Comparison of ENCODE assay signal across 11 cellular contexts in genomic region chr13:46071590-46072249, GRCh38. TPM values are rescaled to one million over a fixed set of nuclear protein-coding genes. Genes with fewer than 3 reads are reported as not detected.
DNase-seq lines count a peak whose midpoint lies in the region; ATAC-seq lines count a peak whose summit lies in the region.
"Had no signal": no experiment of that assay in that cellular context is flagged by ENCODE, and none has a peak within 500 bp of the region (broad histone marks: within the 10 kb centered on the region; RNA-seq: fewer than 3 reads in every experiment).

No MANE protein-coding gene starts in this region.

- no peaks in the 10 kb centered on the region for H3K9me3 Mint-ChIP-seq in memory B cell

- H3K9me3 ChIP-seq in right cardiac atrium (ENCODE audit: control insufficient read depth, low read length), result no peaks in the 10 kb centered on the region
- H3K9me3 ChIP-seq: SK-N-SH had no signal

- ATAC-seq in GM19023 (IDR thresholded peaks at IDR 0.05; ENCODE audit: unreplicated experiment), result peak; percentile 86
- ATAC-seq in HG02571 (IDR thresholded peaks at IDR 0.05; ENCODE audit: unreplicated experiment), result peak; percentile 89
- ATAC-seq in memory B cell (ENCODE audit: low read depth), result peak; percentile 61
- no peak for ATAC-seq in right cardiac atrium

- H3K27me3 ChIP-seq in right cardiac atrium (ENCODE audit: control insufficient read depth, insufficient read depth), result no peaks in the 10 kb centered on the region

- no peaks in the 10 kb centered on the region for H3K4me1 ChIP-seq in right cardiac atrium (ENCODE audit: control insufficient read depth, insufficient read depth, low read length)

- intact Hi-C loops in right cardiac atrium (cut with DNase I), result no loop called here

- DNase-seq in Kasumi-1 (lab: John Stamatoyannopoulos, UW) (peak; percentile 42 to 43), memory B cell (ENCODE audit: low spot score in 2 of 2) (no peak), right cardiac atrium (no peak), hippocampal formation (lab: John Stamatoyannopoulos, UW) (no peak), NCI-H1105 (lab: John Stamatoyannopoulos, UW) (no peak)
- DNase-seq: activated effector memory CD4-positive, alpha-beta T cell treated with Interleukin-2 at 50 U/mL for 16 hours; SK-N-SH; stimulated activated CD4-positive, alpha-beta T cell treated with anti-CD3 and anti-CD28 coated beads, Interleukin-1b, Interleukin-23, amount 100 ng/mL, for 48 hours had no signal

- no peaks in the 10 kb centered on the region for H3K36me3 Mint-ChIP-seq in memory B cell

- no peak overlapping the region for H3K4me3 Mint-ChIP-seq in memory B cell

- no peak overlapping the region for H3K4me3 ChIP-seq in right cardiac atrium (ENCODE audit: low read length)

- WGBS in right cardiac atrium, result 95% methylated on average over 5 of the region's 5 CpGs

- peaks cover 3% of the 10 kb centered on the region for H3K4me1 Mint-ChIP-seq in memory B cell

- H3K27ac Mint-ChIP-seq in memory B cell, result peak overlapping the region; percentile 19

- H3K27me3 Mint-ChIP-seq in memory B cell, result no peaks in the 10 kb centered on the region

- no peak overlapping the region for H3K27ac ChIP-seq in right cardiac atrium (ENCODE audit: low read length)

RNA-seq across cellular contexts. Expression of gene ZC3H13, which starts 19.2 kb away (rescaled TPM):
- total RNA-seq in right cardiac atrium, result 10 to 100 TPM; 33.8 to 42.0 (median 35.1) TPM
- 14.2 TPM for polyA plus RNA-seq in right cardiac atrium

RNA-seq across cellular contexts. Expression of gene CPB2, which starts 33.1 kb away (rescaled TPM):
- not detected for total RNA-seq in right cardiac atrium
- polyA plus RNA-seq in right cardiac atrium, result not detected
- total RNA-seq: endothelial cell of umbilical vein had no signal
- polyA plus RNA-seq: endothelial cell of umbilical vein, SK-N-SH had no signal

Comparison
In these comparisons a context has a peak if more than half of its experiments do, and no peak if none do; other contexts are left out.
1. ATAC-seq: peak in GM19023 (single experiment), HG02571 (single experiment) and memory B cell (single experiment); none in right cardiac atrium (0 of 2).
2. DNase-seq: peak in Kasumi-1 (2 of 2); none in memory B cell (0 of 2), right cardiac atrium (0 of 3), hippocampal formation (0 of 2) and NCI-H1105 (single experiment).